ENCODE assay signal across 1 cellular context in the genomic region with DNA sequence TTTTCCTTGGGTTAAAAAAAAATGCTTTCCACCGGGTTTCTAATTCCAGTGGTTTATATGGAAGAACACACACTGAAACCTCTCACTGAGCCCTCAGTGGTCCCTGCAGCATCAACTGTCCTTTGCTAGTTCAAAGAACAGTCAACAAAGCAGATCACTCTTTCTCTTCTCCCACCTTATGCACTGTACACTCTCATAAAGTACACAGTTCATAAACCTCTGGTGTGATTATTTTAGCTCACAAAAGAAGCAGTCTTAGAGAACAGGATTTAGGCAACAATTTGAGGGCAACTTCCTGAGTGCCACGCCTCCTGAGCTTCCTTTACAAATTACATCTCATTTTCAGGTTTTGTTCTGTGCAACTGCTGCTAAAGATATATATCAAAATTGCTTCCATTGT.
TF ChIP-seq lines count a peak whose summit lies in the region.

No MANE protein-coding gene starts in this region.

TF ChIP-seq in GM23338, 12 proteins besides CTCF, POLR2A, EP300 and RAD21:
- TF ChIP-seq, protein P1, sequence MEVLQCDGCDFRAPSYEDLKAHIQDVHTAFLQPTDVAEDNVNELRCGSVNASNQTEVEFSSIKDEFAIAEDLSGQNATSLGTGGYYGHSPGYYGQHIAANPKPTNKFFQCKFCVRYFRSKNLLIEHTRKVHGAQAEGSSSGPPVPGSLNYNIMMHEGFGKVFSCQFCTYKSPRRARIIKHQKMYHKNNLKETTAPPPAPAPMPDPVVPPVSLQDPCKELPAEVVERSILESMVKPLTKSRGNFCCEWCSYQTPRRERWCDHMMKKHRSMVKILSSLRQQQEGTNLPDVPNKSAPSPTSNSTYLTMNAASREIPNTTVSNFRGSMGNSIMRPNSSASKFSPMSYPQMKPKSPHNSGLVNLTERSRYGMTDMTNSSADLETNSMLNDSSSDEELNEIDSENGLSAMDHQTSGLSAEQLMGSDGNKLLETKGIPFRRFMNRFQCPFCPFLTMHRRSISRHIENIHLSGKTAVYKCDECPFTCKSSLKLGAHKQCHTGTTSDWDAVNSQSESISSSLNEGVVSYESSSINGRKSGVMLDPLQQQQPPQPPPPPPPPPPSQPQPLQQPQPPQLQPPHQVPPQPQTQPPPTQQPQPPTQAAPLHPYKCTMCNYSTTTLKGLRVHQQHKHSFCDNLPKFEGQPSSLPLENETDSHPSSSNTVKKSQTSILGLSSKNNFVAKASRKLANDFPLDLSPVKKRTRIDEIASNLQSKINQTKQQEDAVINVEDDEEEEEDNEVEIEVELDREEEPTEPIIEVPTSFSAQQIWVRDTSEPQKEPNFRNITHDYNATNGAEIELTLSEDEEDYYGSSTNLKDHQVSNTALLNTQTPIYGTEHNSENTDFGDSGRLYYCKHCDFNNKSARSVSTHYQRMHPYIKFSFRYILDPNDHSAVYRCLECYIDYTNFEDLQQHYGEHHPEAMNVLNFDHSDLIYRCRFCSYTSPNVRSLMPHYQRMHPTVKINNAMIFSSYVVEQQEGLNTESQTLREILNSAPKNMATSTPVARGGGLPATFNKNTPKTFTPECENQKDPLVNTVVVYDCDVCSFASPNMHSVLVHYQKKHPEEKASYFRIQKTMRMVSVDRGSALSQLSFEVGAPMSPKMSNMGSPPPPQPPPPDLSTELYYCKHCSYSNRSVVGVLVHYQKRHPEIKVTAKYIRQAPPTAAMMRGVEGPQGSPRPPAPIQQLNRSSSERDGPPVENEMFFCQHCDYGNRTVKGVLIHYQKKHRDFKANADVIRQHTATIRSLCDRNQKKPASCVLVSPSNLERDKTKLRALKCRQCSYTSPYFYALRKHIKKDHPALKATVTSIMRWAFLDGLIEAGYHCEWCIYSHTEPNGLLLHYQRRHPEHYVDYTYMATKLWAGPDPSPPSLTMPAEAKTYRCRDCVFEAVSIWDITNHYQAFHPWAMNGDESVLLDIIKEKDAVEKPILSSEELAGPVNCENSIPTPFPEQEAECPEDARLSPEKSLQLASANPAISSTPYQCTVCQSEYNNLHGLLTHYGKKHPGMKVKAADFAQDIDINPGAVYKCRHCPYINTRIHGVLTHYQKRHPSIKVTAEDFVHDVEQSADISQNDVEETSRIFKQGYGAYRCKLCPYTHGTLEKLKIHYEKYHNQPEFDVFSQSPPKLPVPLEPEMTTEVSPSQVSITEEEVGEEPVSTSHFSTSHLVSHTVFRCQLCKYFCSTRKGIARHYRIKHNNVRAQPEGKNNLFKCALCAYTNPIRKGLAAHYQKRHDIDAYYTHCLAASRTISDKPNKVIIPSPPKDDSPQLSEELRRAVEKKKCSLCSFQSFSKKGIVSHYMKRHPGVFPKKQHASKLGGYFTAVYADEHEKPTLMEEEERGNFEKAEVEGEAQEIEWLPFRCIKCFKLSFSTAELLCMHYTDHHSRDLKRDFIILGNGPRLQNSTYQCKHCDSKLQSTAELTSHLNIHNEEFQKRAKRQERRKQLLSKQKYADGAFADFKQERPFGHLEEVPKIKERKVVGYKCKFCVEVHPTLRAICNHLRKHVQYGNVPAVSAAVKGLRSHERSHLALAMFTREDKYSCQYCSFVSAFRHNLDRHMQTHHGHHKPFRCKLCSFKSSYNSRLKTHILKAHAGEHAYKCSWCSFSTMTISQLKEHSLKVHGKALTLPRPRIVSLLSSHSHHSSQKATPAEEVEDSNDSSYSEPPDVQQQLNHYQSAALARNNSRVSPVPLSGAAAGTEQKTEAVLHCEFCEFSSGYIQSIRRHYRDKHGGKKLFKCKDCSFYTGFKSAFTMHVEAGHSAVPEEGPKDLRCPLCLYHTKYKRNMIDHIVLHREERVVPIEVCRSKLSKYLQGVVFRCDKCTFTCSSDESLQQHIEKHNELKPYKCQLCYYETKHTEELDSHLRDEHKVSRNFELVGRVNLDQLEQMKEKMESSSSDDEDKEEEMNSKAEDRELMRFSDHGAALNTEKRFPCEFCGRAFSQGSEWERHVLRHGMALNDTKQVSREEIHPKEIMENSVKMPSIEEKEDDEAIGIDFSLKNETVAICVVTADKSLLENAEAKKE (CRISPR knock-in tag; IDR thresholded peaks at IDR 0.05) = no peak
- no peak for TF ChIP-seq CREB1 (CRISPR knock-in tag; IDR thresholded peaks at IDR 0.05; ENCODE audit: low read depth)
- no peak for TF ChIP-seq ETS1 (IDR thresholded peaks at IDR 0.05)
- TF ChIP-seq NANOG (IDR thresholded peaks at IDR 0.05; ENCODE audit: borderline replicate concordance) = no peak
- TF ChIP-seq ZNF331 (CRISPR knock-in tag; IDR thresholded peaks at IDR 0.05; ENCODE audit: low read depth) = no peak
- no peak for TF ChIP-seq EZH2phosphoT487 (IDR thresholded peaks at IDR 0.05; ENCODE audit: unreplicated experiment)
- no peak for TF ChIP-seq POLR2AphosphoS5 (IDR thresholded peaks at IDR 0.05; ENCODE audit: low read depth)
- TF ChIP-seq REST (IDR thresholded peaks at IDR 0.05; ENCODE audit: unreplicated experiment) = no peak
- no peak for TF ChIP-seq STAT1 (IDR thresholded peaks at IDR 0.05; ENCODE audit: unreplicated experiment)
- no peak for TF ChIP-seq JUNB (IDR thresholded peaks at IDR 0.05; ENCODE audit: unreplicated experiment)
